In genomic region chr9:96398582-96399334, GRCh38 we compare ENCODE assay signal across 1 cellular context.
TF ChIP-seq lines count a peak whose summit lies in the region.

No MANE protein-coding gene starts in this region.

TF ChIP-seq in GM12878, 131 proteins besides CTCF, POLR2A, EP300 and RAD21 (continued from another document):
- TF ChIP-seq EZH2 (IDR thresholded peaks at IDR 0.05; ENCODE audit: borderline replicate concordance, control insufficient read depth, low read depth, low read length) (no peak), SREBF1 (IDR thresholded peaks at IDR 0.05; ENCODE audit: low read length) (no peak), RUNX3 (IDR thresholded peaks at IDR 0.05; ENCODE audit: low read length) (peak; percentile 57), ZNF687 (IDR thresholded peaks at IDR 0.05) (peak; percentile 53; the same call in 1 of the 2 replicates)
